Comparison of ENCODE assay signal across 2 cellular contexts in the genomic region with DNA sequence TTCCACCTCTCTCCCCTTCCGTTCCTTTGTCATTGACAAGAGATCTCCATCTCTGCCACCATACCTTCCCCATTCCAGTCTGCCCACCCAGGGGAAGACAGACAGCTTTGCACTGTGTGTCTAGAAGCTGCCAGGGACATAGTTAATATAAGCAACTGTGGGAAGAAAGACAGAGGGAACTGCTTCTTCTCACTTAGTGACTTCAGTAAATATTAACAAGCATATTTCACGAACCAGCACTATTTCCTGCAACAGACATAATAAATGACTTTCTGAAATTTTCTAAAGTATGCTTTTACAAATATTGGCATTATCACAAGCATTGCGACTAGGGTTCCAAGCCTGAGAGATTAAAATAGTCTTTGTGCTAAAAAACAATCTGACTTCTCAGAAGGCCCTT.
TF ChIP-seq lines count a peak whose summit lies in the region.

No MANE protein-coding gene starts in this region.

TF ChIP-seq in GM23338, 12 proteins besides CTCF, POLR2A, EP300 and RAD21 (continues in another document):
- TF ChIP-seq JUNB (IDR thresholded peaks at IDR 0.05; ENCODE audit: unreplicated experiment) (no peak), NANOG (IDR thresholded peaks at IDR 0.05; ENCODE audit: borderline replicate concordance) (no peak), EZH2phosphoT487 (IDR thresholded peaks at IDR 0.05; ENCODE audit: unreplicated experiment) (no peak), POLR2AphosphoS5 (IDR thresholded peaks at IDR 0.05; ENCODE audit: low read depth) (no peak), ZNF114 (CRISPR knock-in tag; IDR thresholded peaks at IDR 0.05) (no peak), EZH2 (IDR thresholded peaks at IDR 0.05; ENCODE audit: low read depth, unreplicated experiment) (no peak), STAT1 (IDR thresholded peaks at IDR 0.05; ENCODE audit: unreplicated experiment) (no peak)
- TF ChIP-seq, protein P1, sequence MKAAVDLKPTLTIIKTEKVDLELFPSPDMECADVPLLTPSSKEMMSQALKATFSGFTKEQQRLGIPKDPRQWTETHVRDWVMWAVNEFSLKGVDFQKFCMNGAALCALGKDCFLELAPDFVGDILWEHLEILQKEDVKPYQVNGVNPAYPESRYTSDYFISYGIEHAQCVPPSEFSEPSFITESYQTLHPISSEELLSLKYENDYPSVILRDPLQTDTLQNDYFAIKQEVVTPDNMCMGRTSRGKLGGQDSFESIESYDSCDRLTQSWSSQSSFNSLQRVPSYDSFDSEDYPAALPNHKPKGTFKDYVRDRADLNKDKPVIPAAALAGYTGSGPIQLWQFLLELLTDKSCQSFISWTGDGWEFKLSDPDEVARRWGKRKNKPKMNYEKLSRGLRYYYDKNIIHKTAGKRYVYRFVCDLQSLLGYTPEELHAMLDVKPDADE (IDR thresholded peaks at IDR 0.05) = no peak
- TF ChIP-seq, protein P2, sequence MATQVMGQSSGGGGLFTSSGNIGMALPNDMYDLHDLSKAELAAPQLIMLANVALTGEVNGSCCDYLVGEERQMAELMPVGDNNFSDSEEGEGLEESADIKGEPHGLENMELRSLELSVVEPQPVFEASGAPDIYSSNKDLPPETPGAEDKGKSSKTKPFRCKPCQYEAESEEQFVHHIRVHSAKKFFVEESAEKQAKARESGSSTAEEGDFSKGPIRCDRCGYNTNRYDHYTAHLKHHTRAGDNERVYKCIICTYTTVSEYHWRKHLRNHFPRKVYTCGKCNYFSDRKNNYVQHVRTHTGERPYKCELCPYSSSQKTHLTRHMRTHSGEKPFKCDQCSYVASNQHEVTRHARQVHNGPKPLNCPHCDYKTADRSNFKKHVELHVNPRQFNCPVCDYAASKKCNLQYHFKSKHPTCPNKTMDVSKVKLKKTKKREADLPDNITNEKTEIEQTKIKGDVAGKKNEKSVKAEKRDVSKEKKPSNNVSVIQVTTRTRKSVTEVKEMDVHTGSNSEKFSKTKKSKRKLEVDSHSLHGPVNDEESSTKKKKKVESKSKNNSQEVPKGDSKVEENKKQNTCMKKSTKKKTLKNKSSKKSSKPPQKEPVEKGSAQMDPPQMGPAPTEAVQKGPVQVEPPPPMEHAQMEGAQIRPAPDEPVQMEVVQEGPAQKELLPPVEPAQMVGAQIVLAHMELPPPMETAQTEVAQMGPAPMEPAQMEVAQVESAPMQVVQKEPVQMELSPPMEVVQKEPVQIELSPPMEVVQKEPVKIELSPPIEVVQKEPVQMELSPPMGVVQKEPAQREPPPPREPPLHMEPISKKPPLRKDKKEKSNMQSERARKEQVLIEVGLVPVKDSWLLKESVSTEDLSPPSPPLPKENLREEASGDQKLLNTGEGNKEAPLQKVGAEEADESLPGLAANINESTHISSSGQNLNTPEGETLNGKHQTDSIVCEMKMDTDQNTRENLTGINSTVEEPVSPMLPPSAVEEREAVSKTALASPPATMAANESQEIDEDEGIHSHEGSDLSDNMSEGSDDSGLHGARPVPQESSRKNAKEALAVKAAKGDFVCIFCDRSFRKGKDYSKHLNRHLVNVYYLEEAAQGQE (IDR thresholded peaks at IDR 0.05; ENCODE audit: unreplicated experiment) = no peak
- TF ChIP-seq, protein P3, sequence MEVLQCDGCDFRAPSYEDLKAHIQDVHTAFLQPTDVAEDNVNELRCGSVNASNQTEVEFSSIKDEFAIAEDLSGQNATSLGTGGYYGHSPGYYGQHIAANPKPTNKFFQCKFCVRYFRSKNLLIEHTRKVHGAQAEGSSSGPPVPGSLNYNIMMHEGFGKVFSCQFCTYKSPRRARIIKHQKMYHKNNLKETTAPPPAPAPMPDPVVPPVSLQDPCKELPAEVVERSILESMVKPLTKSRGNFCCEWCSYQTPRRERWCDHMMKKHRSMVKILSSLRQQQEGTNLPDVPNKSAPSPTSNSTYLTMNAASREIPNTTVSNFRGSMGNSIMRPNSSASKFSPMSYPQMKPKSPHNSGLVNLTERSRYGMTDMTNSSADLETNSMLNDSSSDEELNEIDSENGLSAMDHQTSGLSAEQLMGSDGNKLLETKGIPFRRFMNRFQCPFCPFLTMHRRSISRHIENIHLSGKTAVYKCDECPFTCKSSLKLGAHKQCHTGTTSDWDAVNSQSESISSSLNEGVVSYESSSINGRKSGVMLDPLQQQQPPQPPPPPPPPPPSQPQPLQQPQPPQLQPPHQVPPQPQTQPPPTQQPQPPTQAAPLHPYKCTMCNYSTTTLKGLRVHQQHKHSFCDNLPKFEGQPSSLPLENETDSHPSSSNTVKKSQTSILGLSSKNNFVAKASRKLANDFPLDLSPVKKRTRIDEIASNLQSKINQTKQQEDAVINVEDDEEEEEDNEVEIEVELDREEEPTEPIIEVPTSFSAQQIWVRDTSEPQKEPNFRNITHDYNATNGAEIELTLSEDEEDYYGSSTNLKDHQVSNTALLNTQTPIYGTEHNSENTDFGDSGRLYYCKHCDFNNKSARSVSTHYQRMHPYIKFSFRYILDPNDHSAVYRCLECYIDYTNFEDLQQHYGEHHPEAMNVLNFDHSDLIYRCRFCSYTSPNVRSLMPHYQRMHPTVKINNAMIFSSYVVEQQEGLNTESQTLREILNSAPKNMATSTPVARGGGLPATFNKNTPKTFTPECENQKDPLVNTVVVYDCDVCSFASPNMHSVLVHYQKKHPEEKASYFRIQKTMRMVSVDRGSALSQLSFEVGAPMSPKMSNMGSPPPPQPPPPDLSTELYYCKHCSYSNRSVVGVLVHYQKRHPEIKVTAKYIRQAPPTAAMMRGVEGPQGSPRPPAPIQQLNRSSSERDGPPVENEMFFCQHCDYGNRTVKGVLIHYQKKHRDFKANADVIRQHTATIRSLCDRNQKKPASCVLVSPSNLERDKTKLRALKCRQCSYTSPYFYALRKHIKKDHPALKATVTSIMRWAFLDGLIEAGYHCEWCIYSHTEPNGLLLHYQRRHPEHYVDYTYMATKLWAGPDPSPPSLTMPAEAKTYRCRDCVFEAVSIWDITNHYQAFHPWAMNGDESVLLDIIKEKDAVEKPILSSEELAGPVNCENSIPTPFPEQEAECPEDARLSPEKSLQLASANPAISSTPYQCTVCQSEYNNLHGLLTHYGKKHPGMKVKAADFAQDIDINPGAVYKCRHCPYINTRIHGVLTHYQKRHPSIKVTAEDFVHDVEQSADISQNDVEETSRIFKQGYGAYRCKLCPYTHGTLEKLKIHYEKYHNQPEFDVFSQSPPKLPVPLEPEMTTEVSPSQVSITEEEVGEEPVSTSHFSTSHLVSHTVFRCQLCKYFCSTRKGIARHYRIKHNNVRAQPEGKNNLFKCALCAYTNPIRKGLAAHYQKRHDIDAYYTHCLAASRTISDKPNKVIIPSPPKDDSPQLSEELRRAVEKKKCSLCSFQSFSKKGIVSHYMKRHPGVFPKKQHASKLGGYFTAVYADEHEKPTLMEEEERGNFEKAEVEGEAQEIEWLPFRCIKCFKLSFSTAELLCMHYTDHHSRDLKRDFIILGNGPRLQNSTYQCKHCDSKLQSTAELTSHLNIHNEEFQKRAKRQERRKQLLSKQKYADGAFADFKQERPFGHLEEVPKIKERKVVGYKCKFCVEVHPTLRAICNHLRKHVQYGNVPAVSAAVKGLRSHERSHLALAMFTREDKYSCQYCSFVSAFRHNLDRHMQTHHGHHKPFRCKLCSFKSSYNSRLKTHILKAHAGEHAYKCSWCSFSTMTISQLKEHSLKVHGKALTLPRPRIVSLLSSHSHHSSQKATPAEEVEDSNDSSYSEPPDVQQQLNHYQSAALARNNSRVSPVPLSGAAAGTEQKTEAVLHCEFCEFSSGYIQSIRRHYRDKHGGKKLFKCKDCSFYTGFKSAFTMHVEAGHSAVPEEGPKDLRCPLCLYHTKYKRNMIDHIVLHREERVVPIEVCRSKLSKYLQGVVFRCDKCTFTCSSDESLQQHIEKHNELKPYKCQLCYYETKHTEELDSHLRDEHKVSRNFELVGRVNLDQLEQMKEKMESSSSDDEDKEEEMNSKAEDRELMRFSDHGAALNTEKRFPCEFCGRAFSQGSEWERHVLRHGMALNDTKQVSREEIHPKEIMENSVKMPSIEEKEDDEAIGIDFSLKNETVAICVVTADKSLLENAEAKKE (CRISPR knock-in tag; IDR thresholded peaks at IDR 0.05) = no peak

TF ChIP-seq in H1, 55 proteins besides CTCF, POLR2A, EP300 and RAD21:
- TF ChIP-seq GTF2F1 (IDR thresholded peaks at IDR 0.05; ENCODE audit: borderline replicate concordance, low read depth, low read length) (no peak), CTBP2 (IDR thresholded peaks at IDR 0.05; ENCODE audit: borderline replicate concordance, insufficient read depth, insufficient read length, low read length) (no peak), TAF1 (IDR thresholded peaks at IDR 0.05; ENCODE audit: low read depth, low read length) (no peak), SRF (IDR thresholded peaks at IDR 0.05; ENCODE audit: low read depth, low read length) (no peak), SP4 (IDR thresholded peaks at IDR 0.05; ENCODE audit: low read length) (no peak), POLR2AphosphoS5 (IDR thresholded peaks at IDR 0.05; ENCODE audit: low read depth, low read length) (no peak), TBP (IDR thresholded peaks at IDR 0.05; ENCODE audit: low read depth, low read length) (no peak), FOSL1 (IDR thresholded peaks at IDR 0.05; ENCODE audit: insufficient read depth, low read depth, low read length) (no peak), HDAC6 (IDR thresholded peaks at IDR 0.05; ENCODE audit: low read depth, low read length) (no peak), TCF12 (IDR thresholded peaks at IDR 0.05; ENCODE audit: low read depth, low read length) (no peak)
- TF ChIP-seq, protein P4, sequence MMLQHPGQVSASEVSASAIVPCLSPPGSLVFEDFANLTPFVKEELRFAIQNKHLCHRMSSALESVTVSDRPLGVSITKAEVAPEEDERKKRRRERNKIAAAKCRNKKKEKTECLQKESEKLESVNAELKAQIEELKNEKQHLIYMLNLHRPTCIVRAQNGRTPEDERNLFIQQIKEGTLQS (IDR thresholded peaks at IDR 0.05; ENCODE audit: insufficient read depth, low read depth, low read length) = no peak
